8 cellular contexts compared by ENCODE assay signal in genomic region chr3:97793415-97794019, GRCh38. TPM values are rescaled to one million over a fixed set of nuclear protein-coding genes. Genes with fewer than 3 reads are reported as not detected.
DNase-seq lines count a peak whose midpoint lies in the region; ATAC-seq, FAIRE-seq and TF ChIP-seq lines count a peak whose summit lies in the region.

No MANE protein-coding gene starts in this region.

- RAD21 ChIA-PET in HCT116 (lab: Charles Lee; ENCODE audit: low non-redundant PET in 1 of 2, low total read pairs in 2 of 2, uncharacterized antibody in 2 of 2, unreplicated experiment in 2 of 2), result no interaction called here

- peak; percentile 64 for ATAC-seq in HCT116
- ATAC-seq in pancreas, result peak in 3 of 4 donors; percentile 75 to 78 (median 78)

- H2AFZ ChIP-seq in HCT116 (ENCODE audit: low read depth, low read length, poor library complexity, severe bottlenecking), result no peak overlapping the region

- peak; percentile 91 for FAIRE-seq in pancreas (lab: Jason Lieb, UNC)

- DNase-seq in activated CD8-positive, alpha-beta memory T cell treated with anti-CD3 and anti-CD28 coated beads, Interleukin-2, amount 50 U/mL, for 1 hour (ENCODE audit: extremely low read depth), result peak; percentile 9
- DNase-seq in activated CD8-positive, alpha-beta memory T cell treated with anti-CD3 and anti-CD28 coated beads for 24 hours, result no peak
- peak; percentile 26 for DNase-seq in HCT116 (ENCODE audit: low read depth, low spot score)
- peak; percentile 27 for DNase-seq in NCI-H1105 (lab: John Stamatoyannopoulos, UW)
- DNase-seq in SW480 (ENCODE audit: low spot score), result peak; percentile 33
- DNase-seq in fibroblast of the aortic adventitia (ENCODE audit: low read depth), result peak; percentile 79
- peak in 1 of 6 donors; percentile 11 for DNase-seq in pancreas
- no peak for DNase-seq in COLO668 (lab: John Stamatoyannopoulos, UW; ENCODE audit: unreplicated experiment)

- H3K4me2 ChIP-seq in HCT116 (ENCODE audit: low read length), result no peak overlapping the region

- H3K79me2 ChIP-seq in HCT116 (ENCODE audit: insufficient read depth, low read length), result no peaks in the 10 kb centered on the region

- H3K36me3 ChIP-seq in HCT116 (ENCODE audit: control insufficient read depth in 1 of 2, insufficient read depth in 2 of 2, low read length in 2 of 2) (no peaks in the 10 kb centered on the region), pancreas (no peaks in the 10 kb centered on the region)

- H3K27me3 ChIP-seq in HCT116 (ENCODE audit: insufficient read depth, low read length) (0 out of 2 replicates have a peak, but pooled peaks cover 4% of the 10 kb centered on the region), pancreas (no peaks in the 10 kb centered on the region)

- intact Hi-C loops in HCT116 (cut with micrococcal nuclease), result loop anchor here (1.0 kb wide), 1 partner anchor 230 kb away; no protein-coding TSS in a partner anchor
- intact Hi-C loops in pancreas (cut with DNase I), result loop anchor here (5.0 to 10.0 kb wide), 2 partner anchors 221 to 229 kb away; no protein-coding TSS in a partner anchor

- H3K9me2 ChIP-seq in HCT116 (ENCODE audit: insufficient read depth), result no peaks in the 10 kb centered on the region

- no TSS peak for BruUV-seq in HCT116 (replicated peaks; lab: Mats Ljungman, UMichigan)

- no peak overlapping the region for H3K9ac ChIP-seq in HCT116 (ENCODE audit: low read length)

- CTCF ChIA-PET in HCT116 (lab: Charles Lee), result interaction anchor here (1.4 kb wide), 1 partner anchor 229 kb away, joined by 7 read pairs; no protein-coding TSS in a partner anchor

- TF ChIP-seq CTCF in HCT116 (IDR thresholded peaks at IDR 0.05 in 2 of 3, conservative IDR thresholded peaks at IDR 0.05 in 1 of 3; ENCODE audit: borderline replicate concordance in 1 of 3, insufficient read depth in 1 of 3, low read depth in 2 of 3, low read length in 2 of 3) (peak; percentile 51 to 87 (median 64); a peak in 5 of 6 replicates), fibroblast of the aortic adventitia (IDR thresholded peaks at IDR 0.05; ENCODE audit: insufficient read depth, low read length) (peak; percentile 75), pancreas (IDR thresholded peaks at IDR 0.05) (peak; percentile 40 to 74 (median 64))

- peak; percentile 76 for TF ChIP-seq RAD21 in HCT116 (IDR thresholded peaks at IDR 0.05; ENCODE audit: low read depth)

- TF ChIP-seq POLR2A in HCT116 (IDR thresholded peaks at IDR 0.05; ENCODE audit: borderline replicate concordance, extremely low read depth, insufficient read depth, insufficient read length), result no peak

- POLR2A ChIA-PET in HCT116 (lab: Charles Lee), result no interaction called here

- H3K9me3 ChIP-seq in HCT116 (ENCODE audit: control insufficient read depth in 1 of 2, insufficient read depth in 1 of 2, low read depth in 1 of 2, low read length in 2 of 2) (no peaks in the 10 kb centered on the region), pancreas (no peaks in the 10 kb centered on the region)

- no peak overlapping the region for H3K27ac ChIP-seq in HCT116 (ENCODE audit: low read depth, low read length)
- H3K27ac ChIP-seq in pancreas, result no peak overlapping the region

- no peaks in the 10 kb centered on the region for H3K4me1 ChIP-seq in HCT116 (ENCODE audit: control insufficient read depth in 1 of 2, insufficient read depth in 2 of 2, low read length in 2 of 2)
- H3K4me1 ChIP-seq in pancreas, result no peaks in the 10 kb centered on the region

- no peak overlapping the region for H3K4me3 ChIP-seq in HCT116 (replicated peaks in 1 of 2; ENCODE audit: low read depth in 1 of 2, low read length in 2 of 2)
- no peak overlapping the region for H3K4me3 ChIP-seq in fibroblast of the aortic adventitia (ENCODE audit: low read depth, low read length)
- H3K4me3 ChIP-seq in pancreas, result no peak overlapping the region

- H4K20me1 ChIP-seq in HCT116 (ENCODE audit: insufficient read depth), result no peaks in the 10 kb centered on the region

TF ChIP-seq in HCT116, 20 proteins besides CTCF, POLR2A, EP300 and RAD21:
- TF ChIP-seq SP1 (IDR thresholded peaks at IDR 0.05; ENCODE audit: low read depth) (no peak), SIN3A (IDR thresholded peaks at IDR 0.05; ENCODE audit: low read depth) (no peak), POLR2AphosphoS5 (IDR thresholded peaks at IDR 0.05; ENCODE audit: low read depth, low read length) (no peak), ZBTB33 (IDR thresholded peaks at IDR 0.05; ENCODE audit: extremely low read depth, insufficient replicate concordance, low read length) (no peak), SRF (IDR thresholded peaks at IDR 0.05; ENCODE audit: low read depth) (no peak), YY1 (IDR thresholded peaks at IDR 0.05; ENCODE audit: extremely low read depth, insufficient replicate concordance, low read depth, low read length) (no peak)

RNA-seq across cellular contexts. Expression of gene CRYBG3, which starts 28.3 kb away (rescaled TPM):
- total RNA-seq in HCT116 (2021; ENCODE audit: unreplicated experiment), result 7.5 TPM
- 3.8 and 4.7 TPM in 2 replicates for polyA plus RNA-seq in HCT116 (2012)
- 23.9 and 28.8 TPM in 2 replicates for total RNA-seq in fibroblast of the aortic adventitia (ENCODE audit: low replicate concordance)
- 10 to 100 TPM in 5 of 6 donors, 1 to 10 TPM in 1; 9.2 to 15.2 (median 10.5) TPM for total RNA-seq in pancreas
- 1 to 10 TPM; 3.1 to 5.4 TPM for polyA plus RNA-seq in pancreas

RNA-seq across cellular contexts. Expression of gene ARL6, which starts 29.0 kb away (rescaled TPM):
- total RNA-seq in HCT116 (2021; ENCODE audit: unreplicated experiment) (2.9 TPM), fibroblast of the aortic adventitia (ENCODE audit: low replicate concordance) (2.5 and 13.9 TPM in 2 replicates), pancreas (1 to 10 TPM; 1.5 to 6.7 (median 2.8) TPM)
- 0.80 and 1.4 TPM in 2 replicates for polyA plus RNA-seq in HCT116 (2012)
- polyA plus RNA-seq in pancreas, result 1 to 10 TPM; 2.2 to 4.9 TPM

Comparison
In these comparisons a context has a peak if more than half of its experiments do, and no peak if none do; other contexts are left out.
1. DNase-seq: peak in activated CD8-positive, alpha-beta memory T cell treated with anti-CD3 and anti-CD28 coated beads, Interleukin-2, amount 50 U/mL, for 1 hour (single experiment), HCT116 (single experiment), NCI-H1105 (single experiment), SW480 (single experiment) and fibroblast of the aortic adventitia (single experiment); none in activated CD8-positive, alpha-beta memory T cell treated with anti-CD3 and anti-CD28 coated beads for 24 hours (single experiment) and COLO668 (single experiment).
2. Peak in every context shown above with its lines, with median percentiles within 50 percentile points of each other: CTCF ChIP-seq.